8 cellular contexts compared by ENCODE assay signal in genomic region chr1:21865943-21866628, GRCh38. TPM values are rescaled to one million over a fixed set of nuclear protein-coding genes. Genes with fewer than 3 reads are reported as not detected.
DNase-seq lines count a peak whose midpoint lies in the region; ATAC-seq and TF ChIP-seq lines count a peak whose summit lies in the region.

No MANE protein-coding gene starts in this region.

- H3K4me1 ChIP-seq in left ventricle myocardium inferior (peaks cover 18% of the 10 kb centered on the region), spleen (peaks cover 0 to 21% (median 8%) of the 10 kb centered on the region in 6 donors)

- WGBS in spleen, 5 donors: 44 to 58% (median 52%) methylated on average over 9 to 10 of the region's 10 CpGs

- H3K27me3 ChIP-seq in left ventricle myocardium inferior (ENCODE audit: low read depth) (no peaks in the 10 kb centered on the region), spleen (replicated peaks in 1 of 7) (no peaks in the 10 kb centered on the region)

- intact Hi-C loops in left ventricle myocardium inferior (cut with micrococcal nuclease) (no loop called here), Right ventricle myocardium inferior (cut with DNase I) (no loop called here), spleen (cut with DNase I; ENCODE audit: low total_unique reads) (no loop called here)

- H3K36me3 ChIP-seq in left ventricle myocardium inferior: peaks cover 85% of the 10 kb centered on the region
- H3K36me3 ChIP-seq in spleen: peaks cover 0 to 70% (median 13%) of the 10 kb centered on the region in 6 donors

- TF ChIP-seq POLR2A in spleen (IDR thresholded peaks at IDR 0.05): no peak

- H3K27ac ChIP-seq in left ventricle myocardium inferior (replicated peaks): peak overlapping the region; percentile 36
- H3K27ac ChIP-seq in spleen: peak overlapping the region in 6 of 8 donors; percentile 7 to 74 (median 50)

- DNase-seq in left ventricle myocardium inferior (no peak), Right ventricle myocardium inferior (ENCODE audit: missing footprints) (no peak), SHP77 treated with DMSO at 0.1 percent for 48 hours (lab: John Stamatoyannopoulos, UW) (peak; percentile 52), spleen (no peak), SKM-1 (lab: John Stamatoyannopoulos, UW; ENCODE audit: unreplicated experiment) (no peak), amygdala (lab: John Stamatoyannopoulos, UW) (no peak), NCI-H2107 treated with DMSO at 0.1 percent for 48 hours (lab: John Stamatoyannopoulos, UW; ENCODE audit: unreplicated experiment) (no peak)

- H3K9me3 ChIP-seq in left ventricle myocardium inferior (replicated peaks): no peaks in the 10 kb centered on the region
- H3K9me3 ChIP-seq in spleen: peaks cover 0 to 3% (median 0%) of the 10 kb centered on the region in 8 donors

- H3K4me3 ChIP-seq in left ventricle myocardium inferior: no peak overlapping the region
- no peak overlapping the region for H3K4me3 ChIP-seq in spleen

- TF ChIP-seq CTCF in left ventricle myocardium inferior (IDR thresholded peaks at IDR 0.05; ENCODE audit: borderline replicate concordance) (no peak), spleen (IDR thresholded peaks at IDR 0.05 in 8 of 11, conservative IDR thresholded peaks at IDR 0.05 in 3 of 11) (no peak)

- ATAC-seq in Right ventricle myocardium inferior (no peak), HG03139 (IDR thresholded peaks at IDR 0.05; ENCODE audit: unreplicated experiment) (peak; percentile 74)

RNA-seq across cellular contexts. Expression of gene LDLRAD2, which starts 54.0 kb away (rescaled TPM):
- total RNA-seq in left ventricle myocardium inferior (not detected), Right ventricle myocardium inferior (not detected), spleen (1 to 10 TPM in 6 of 7 donors, under 1 TPM in 1; 0.94 to 1.9 (median 1.4) TPM)
- polyA plus RNA-seq in spleen: 1 to 10 TPM; 1.3 to 4.3 (median 1.4) TPM
